ENCODE assay signal across 24 cellular contexts in the genomic region with DNA sequence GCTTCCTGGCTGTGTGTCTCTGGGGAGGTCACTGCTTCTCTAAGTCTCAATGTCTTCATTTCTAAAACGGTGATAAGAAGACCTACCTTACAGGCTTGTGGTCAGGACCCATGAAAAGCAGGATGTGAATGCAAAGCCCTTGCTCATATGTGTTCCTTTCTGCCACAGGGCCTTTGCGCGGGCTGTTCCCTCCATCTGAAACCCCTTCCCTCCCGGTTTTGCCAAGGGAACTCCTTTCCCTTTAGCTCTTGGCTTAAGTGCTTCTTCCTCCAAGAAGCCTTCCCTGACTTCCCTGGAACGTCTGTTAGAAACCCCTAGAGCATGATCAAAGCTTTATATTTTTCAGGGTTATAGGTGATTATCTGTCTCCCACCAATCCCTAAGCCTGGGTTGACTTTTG.
DNase-seq lines count a peak whose midpoint lies in the region; ATAC-seq, FAIRE-seq and TF ChIP-seq lines count a peak whose summit lies in the region.
"Had no signal": no experiment of that assay in that cellular context is flagged by ENCODE, and none has a peak within 500 bp of the region (broad histone marks: within the 10 kb centered on the region; RNA-seq: fewer than 3 reads in every experiment).

No MANE protein-coding gene starts in this region.

- H3K27me3 ChIP-seq in HepG2 (ENCODE audit: control insufficient read depth in 1 of 2, insufficient read depth in 2 of 2, low read length in 2 of 2) (peaks cover 2 to 45% of the 10 kb centered on the region in 2 experiments), right lobe of liver (no peaks in the 10 kb centered on the region), Karpas-422 (ENCODE audit: low read length) (no peaks in the 10 kb centered on the region)
- no peaks in the 10 kb centered on the region for H3K27me3 ChIP-seq in BLaER1 treated with 17β-estradiol and CSF1 and Interleukin-3, amounts not matched to agents 10 nM and 100 nM

- H3K9me2 ChIP-seq in Karpas-422 (replicated peaks; ENCODE audit: insufficient read depth, low read length): no peaks in the 10 kb centered on the region

- TF ChIP-seq CTCF in HepG2 (CRISPR knock-in tag; IDR thresholded peaks at IDR 0.05): no peak
- TF ChIP-seq CTCF in right lobe of liver (IDR thresholded peaks at IDR 0.05): no peak

- H3K4me1 ChIP-seq in HepG2 (ENCODE audit: insufficient read depth, low read length) (peaks cover 91% of the 10 kb centered on the region), right lobe of liver (peaks cover 0 to 5% (median 2%) of the 10 kb centered on the region in 4 donors), Karpas-422 (ENCODE audit: low read length) (no peaks in the 10 kb centered on the region)
- H3K4me1 ChIP-seq in BLaER1 treated with 17β-estradiol and CSF1 and Interleukin-3, amounts not matched to agents 10 nM and 100 nM: peaks cover 51 to 87% (median 76%) of the 10 kb centered on the region in 10 experiments

- no peak for TF ChIP-seq EP300 in HepG2 (IDR thresholded peaks at IDR 0.05; ENCODE audit: low read depth in 2 of 2, low read length in 2 of 2)
- TF ChIP-seq EP300 in HepG2 (CRISPR knock-in tag; IDR thresholded peaks at IDR 0.05; ENCODE audit: borderline replicate concordance): no peak

- no peaks in the 10 kb centered on the region for H4K20me1 ChIP-seq in HepG2 (ENCODE audit: insufficient read depth, low read length)
- no peaks in the 10 kb centered on the region for H4K20me1 ChIP-seq in BLaER1 treated with 17β-estradiol and CSF1 and Interleukin-3, amounts not matched to agents 10 nM and 100 nM
- no peaks in the 10 kb centered on the region for H4K20me1 ChIP-seq in Karpas-422 (ENCODE audit: insufficient read depth, low read depth, low read length)

- H3K4me2 ChIP-seq in HepG2 (ENCODE audit: low read depth, low read length): no peak overlapping the region
- peak overlapping the region in 8 of 11 experiments; percentile 12 to 77 (median 67); a peak in 5 of 22 replicates for H3K4me2 ChIP-seq in BLaER1 treated with 17β-estradiol and CSF1 and Interleukin-3, amounts not matched to agents 10 nM and 100 nM
- H3K4me2 ChIP-seq in Karpas-422 (ENCODE audit: low read depth, low read length, poor library complexity, severe bottlenecking): no peak overlapping the region
- H3K4me2 ChIP-seq: A549 had no signal

- no peak for TF ChIP-seq RAD21 in HepG2 (CRISPR knock-in tag; IDR thresholded peaks at IDR 0.05)

- no peaks in the 10 kb centered on the region for H3K9me3 ChIP-seq in HepG2 (ENCODE audit: low read length)
- H3K9me3 ChIP-seq in right lobe of liver: no peaks in the 10 kb centered on the region
- peaks cover 0 to 5% (median 0%) of the 10 kb centered on the region in 11 experiments; a peak in 1 of 22 replicates for H3K9me3 ChIP-seq in BLaER1 treated with 17β-estradiol and CSF1 and Interleukin-3, amounts not matched to agents 10 nM and 100 nM (replicated peaks in 1 of 11)
- no peaks in the 10 kb centered on the region for H3K9me3 ChIP-seq in Karpas-422 (ENCODE audit: low read length)
- H3K9me3 ChIP-seq: A549 had no signal

- no peak overlapping the region for H3K27ac ChIP-seq in HepG2 (ENCODE audit: extremely low read length, insufficient read depth, low read length)
- no peak overlapping the region for H3K27ac ChIP-seq in right lobe of liver
- peak overlapping the region in 1 of 11 experiments; percentile 87; a peak in 1 of 22 replicates for H3K27ac ChIP-seq in BLaER1 treated with 17β-estradiol and CSF1 and Interleukin-3, amounts not matched to agents 10 nM and 100 nM
- no peak overlapping the region for H3K27ac ChIP-seq in Karpas-422 (ENCODE audit: low read length)
- H3K27ac ChIP-seq: 22Rv1 had no signal

- intact Hi-C loops in HepG2 (cut with micrococcal nuclease; ENCODE audit: unreplicated experiment) (no loop called here), right lobe of liver (cut with DNase I) (loop anchor here in 1 of 2 donors (10.0 kb wide), 1 partner anchor 48 kb away; no protein-coding TSS in a partner anchor)

- DNase-seq in HepG2 (ENCODE audit: low spot score) (no peak), right lobe of liver (no peak), Karpas-422 (peak; percentile 27), HCEC 1CT (no peak), NCI-H82 treated with DMSO at 0.1 percent for 48 hours (lab: John Stamatoyannopoulos, UW; ENCODE audit: unreplicated experiment) (no peak)
- DNase-seq: AML-193; C1 segment of cervical spinal cord; CD4-positive, alpha-beta memory T cell; CD4-positive, CD25-positive, alpha-beta regulatory T cell; CD8-positive, alpha-beta memory T cell; COR-L47; DMS 273 treated with DMSO at 0.1 percent for 48 hours; DMS153; DMS53; DMS79; DND-41; EL; GDM1 had no signal

- H3K79me2 ChIP-seq in HepG2 (ENCODE audit: insufficient read depth, low read length) (no peaks in the 10 kb centered on the region), Karpas-422 (ENCODE audit: low read length) (no peaks in the 10 kb centered on the region)

- FAIRE-seq in HepG2 (lab: Jason Lieb, UNC): no peak
- FAIRE-seq: A549, GM12878, GM12892, GM18507 had no signal

- no peak overlapping the region for H3K9ac ChIP-seq in HepG2 (ENCODE audit: insufficient read depth, low read depth, low read length)
- no peak overlapping the region for H3K9ac ChIP-seq in BLaER1 treated with 17β-estradiol and CSF1 and Interleukin-3, amounts not matched to agents 10 nM and 100 nM
- H3K9ac ChIP-seq in Karpas-422 (ENCODE audit: low read length): no peak overlapping the region

- POLR2A ChIA-PET in HepG2 (lab: Yijun Ruan, JAX): interaction anchor here (1.1 kb wide), 1 partner anchor 37 kb away, joined by 4 read pairs; no protein-coding TSS in a partner anchor

- ATAC-seq in HepG2: no peak
- ATAC-seq in right lobe of liver: no peak
- ATAC-seq: A549, GM12878 had no signal

- in situ Hi-C loops in HepG2 (cut with HindIII; ENCODE audit: extremely low pct_ligation_motif_present, low pct_unique_long_range_greater_than_20kb): no loop called here

- H3K36me3 ChIP-seq in HepG2 (replicated peaks in 1 of 2; ENCODE audit: control insufficient read depth in 1 of 2, insufficient read depth in 2 of 2, low read length in 2 of 2) (no peaks in the 10 kb centered on the region), right lobe of liver (no peaks in the 10 kb centered on the region), Karpas-422 (ENCODE audit: insufficient read depth, low read length) (no peaks in the 10 kb centered on the region)
- H3K36me3 ChIP-seq in BLaER1 treated with 17β-estradiol and CSF1 and Interleukin-3, amounts not matched to agents 10 nM and 100 nM: no peaks in the 10 kb centered on the region

- TF ChIP-seq POLR2A in HepG2 (IDR thresholded peaks at IDR 0.05; ENCODE audit: insufficient read depth in 1 of 2, low read depth in 2 of 2, low read length in 2 of 2) (no peak), right lobe of liver (IDR thresholded peaks at IDR 0.05) (no peak)

- H3K4me3 ChIP-seq in HepG2 (replicated peaks in 1 of 3; ENCODE audit: insufficient read depth in 1 of 3, low read depth in 2 of 3, low read length in 3 of 3): no peak overlapping the region
- no peak overlapping the region for H3K4me3 ChIP-seq in right lobe of liver
- H3K4me3 ChIP-seq in BLaER1 treated with 17β-estradiol and CSF1 and Interleukin-3, amounts not matched to agents 10 nM and 100 nM: no peak overlapping the region
- no peak overlapping the region for H3K4me3 ChIP-seq in Karpas-422 (ENCODE audit: low read length)
- H3K4me3 ChIP-seq: A549, GM12878 had no signal

- 55% methylated on average over 5 of the region's 5 CpGs for WGBS in HepG2 (ENCODE audit: low lambda C conversion rate)
- WGBS in right lobe of liver (ENCODE audit: insufficient coverage, low coverage, low lambda C conversion rate, missing lambda C conversion rate): 53% methylated on average over 5 of the region's 5 CpGs

- no TSS peak for BruUV-seq in HepG2 (replicated peaks; lab: Mats Ljungman, UMichigan)

- H2AFZ ChIP-seq in HepG2 (ENCODE audit: low read length) (no peak overlapping the region), Karpas-422 (ENCODE audit: low read length) (no peak overlapping the region)

- CTCF ChIA-PET in HepG2 (lab: Yijun Ruan, JAX; ENCODE audit: low intra/inter-chr PET ratio, low total read pairs): no interaction called here

TF ChIP-seq in HepG2, 621 proteins besides CTCF, POLR2A, EP300 and RAD21:
- no peak for TF ChIP-seq CBX5 (CRISPR knock-in tag; IDR thresholded peaks at IDR 0.05; ENCODE audit: borderline replicate concordance)
- peak; percentile 32 for TF ChIP-seq ZNF18 (CRISPR knock-in tag; IDR thresholded peaks at IDR 0.05; ENCODE audit: insufficient replicate concordance)
- no peak for TF ChIP-seq U2AF1 (optimal IDR thresholded peaks at IDR 0.05; ENCODE audit: low read depth, low read length)
- 0 out of 2 replicates have a peak, but pooled peaks have one; percentile 12 for TF ChIP-seq KDM1A (CRISPR knock-in tag; IDR thresholded peaks at IDR 0.05)
- no peak for TF ChIP-seq ZNF232 (CRISPR knock-in tag; IDR thresholded peaks at IDR 0.05; ENCODE audit: borderline replicate concordance)
- peak; percentile 66; the same call in 1 of the 2 replicates for TF ChIP-seq ZMYM3 (CRISPR knock-in tag; IDR thresholded peaks at IDR 0.05)

Comparison
In these comparisons a context has a peak if more than half of its experiments do, and no peak if none do; other contexts are left out.
1. H3K4me2 ChIP-seq: peak in BLaER1 treated with 17β-estradiol and CSF1 and Interleukin-3, amounts not matched to agents 10 nM and 100 nM (8 of 11); none in HepG2 (single experiment) and Karpas-422 (single experiment).